12 cellular contexts compared by ENCODE assay signal in genomic region chr2:231643494-231643888, GRCh38. TPM values are rescaled to one million over a fixed set of nuclear protein-coding genes. Genes with fewer than 3 reads are reported as not detected.
DNase-seq lines count a peak whose midpoint lies in the region; ATAC-seq, FAIRE-seq and TF ChIP-seq lines count a peak whose summit lies in the region.
"Had no signal": no experiment of that assay in that cellular context is flagged by ENCODE, and none has a peak within 500 bp of the region (broad histone marks: within the 10 kb centered on the region; RNA-seq: fewer than 3 reads in every experiment).

No MANE protein-coding gene starts in this region.

- peak overlapping the region; percentile 57 for H3K27ac Mint-ChIP-seq in neural crest cell (ENCODE audit: unreplicated experiment)
- peak overlapping the region in 2 of 7 donors; percentile 24 to 70 for H3K27ac Mint-ChIP-seq in CD4-positive, alpha-beta memory T cell
- no peak overlapping the region for H3K27ac Mint-ChIP-seq in H9

- no peak overlapping the region for H3K23ac ChIP-seq in H9 (ENCODE audit: insufficient read length, low read depth, low read length)

- H2AK5ac ChIP-seq in H9 (ENCODE audit: insufficient read length, low read length) = no peak overlapping the region

- H2AFZ ChIP-seq in HepG2 (ENCODE audit: low read length) (no peak overlapping the region), H9 (ENCODE audit: low read length) (no peak overlapping the region)

- WGBS in HepG2 (ENCODE audit: low lambda C conversion rate) = 58% methylated on average over 8 of the region's 8 CpGs
- 95% methylated on average over 8 of the region's 8 CpGs for WGBS in right lobe of liver (ENCODE audit: insufficient coverage, low coverage, low lambda C conversion rate, missing lambda C conversion rate)
- 84 to 86% methylated on average over 8 of the region's 8 CpGs for WGBS in aorta, 2 donors
- no CpG with 5 or more reads among the region's 8 CpGs for WGBS in H9 (ENCODE audit: extremely low coverage, insufficient read length, low lambda C conversion rate)

- no peak overlapping the region for H2BK15ac ChIP-seq in H9 (ENCODE audit: low read depth, low read length)

- ATAC-seq in HepG2 = no peak
- ATAC-seq in right lobe of liver = no peak
- no peak for ATAC-seq in aorta (ENCODE audit: low FRiP score)
- ATAC-seq in HG03460 (IDR thresholded peaks at IDR 0.05; ENCODE audit: unreplicated experiment) = no peak

- H3K4me2 ChIP-seq in HepG2 (ENCODE audit: low read depth, low read length) (0 out of 2 replicates have a peak overlapping the region, but pooled peaks have one; percentile 64), H9 (ENCODE audit: insufficient read depth, insufficient read length, low read length) (no peak overlapping the region)

- H3K27me3 Mint-ChIP-seq in neural crest cell (ENCODE audit: low read depth) = no peaks in the 10 kb centered on the region
- peaks cover 0 to 2% of the 10 kb centered on the region in 2 donors for H3K27me3 Mint-ChIP-seq in CD4-positive, alpha-beta memory T cell
- no peaks in the 10 kb centered on the region; the same call in 1 of the 2 replicates for H3K27me3 Mint-ChIP-seq in H9 (ENCODE audit: low read depth)

- no peak overlapping the region for H2BK120ac ChIP-seq in H9 (ENCODE audit: low read depth, low read length, poor library complexity, severe bottlenecking)

- H3K4me3 Mint-ChIP-seq in neural crest cell = no peak overlapping the region
- H3K4me3 Mint-ChIP-seq in CD4-positive, alpha-beta memory T cell = no peak overlapping the region
- H3K4me3 Mint-ChIP-seq in H9 = no peak overlapping the region

- H4K20me1 ChIP-seq in HepG2 (ENCODE audit: insufficient read depth, low read length) (no peaks in the 10 kb centered on the region), H9 (ENCODE audit: control insufficient read depth, insufficient read depth, insufficient read length) (peaks cover under 1% of the 10 kb centered on the region)

- H3K27ac ChIP-seq in HepG2 (ENCODE audit: extremely low read length, insufficient read depth, low read length) (no peak overlapping the region), right lobe of liver (peak overlapping the region in 1 of 3 donors; percentile 70), coronary artery (peak overlapping the region; percentile 91 to 98), aorta (ENCODE audit: low read depth in 1 of 2, low read length in 2 of 2) (peak overlapping the region; percentile 97 to 99), H9 (ENCODE audit: insufficient read length, low read depth, low read length) (no peak overlapping the region)
- no peak overlapping the region for H3K27ac ChIP-seq in CD4-positive, alpha-beta memory T cell (ENCODE audit: low read depth, low read length)

- H3K36me3 ChIP-seq in HepG2 (replicated peaks in 1 of 2; ENCODE audit: control insufficient read depth in 1 of 2, insufficient read depth in 2 of 2, low read length in 2 of 2) (no peaks in the 10 kb centered on the region), right lobe of liver (no peaks in the 10 kb centered on the region), aorta (ENCODE audit: control insufficient read depth in 1 of 2, insufficient read depth in 2 of 2, low read length in 1 of 2) (no peaks in the 10 kb centered on the region)
- no peaks in the 10 kb centered on the region for H3K36me3 ChIP-seq in CD4-positive, alpha-beta memory T cell (ENCODE audit: insufficient read depth, low read length)

- H3K4me3 ChIP-seq in HepG2 (replicated peaks in 1 of 3; ENCODE audit: insufficient read depth in 1 of 3, low read depth in 2 of 3, low read length in 3 of 3) (no peak overlapping the region), right lobe of liver (no peak overlapping the region), coronary artery (peak overlapping the region; percentile 60), aorta (ENCODE audit: low read length in 2 of 2) (no peak overlapping the region)
- no peak overlapping the region for H3K4me3 ChIP-seq in CD4-positive, alpha-beta memory T cell (ENCODE audit: low read length in 2 of 2)

- no peaks in the 10 kb centered on the region for H3K79me1 ChIP-seq in H9 (ENCODE audit: insufficient read depth, low read depth, low read length, poor library complexity, severe bottlenecking)

- intact Hi-C loops in HepG2 (cut with micrococcal nuclease; ENCODE audit: unreplicated experiment) (no loop called here), right lobe of liver (cut with DNase I) (no loop called here), aorta (cut with DNase I) (loop anchor here (2.0 to 5.0 kb wide), 2 partner anchors 19 to 64 kb away; partner anchors contain the start of gene PTMA (in 1 of the 2))
- intact Hi-C loops in CD4-positive, alpha-beta memory T cell (cut with micrococcal nuclease) = no loop called here

- no peaks in the 10 kb centered on the region for H3K9me3 Mint-ChIP-seq in neural crest cell
- H3K9me3 Mint-ChIP-seq in CD4-positive, alpha-beta memory T cell = peaks cover 0 to 1% (median 0%) of the 10 kb centered on the region in 8 donors
- no peaks in the 10 kb centered on the region; a peak in 1 of 5 replicates for H3K9me3 Mint-ChIP-seq in H9

- H3K4me1 Mint-ChIP-seq in neural crest cell (peaks cover 32% of the 10 kb centered on the region), H9 (peaks cover 26 to 40% of the 10 kb centered on the region in 2 experiments)
- peaks cover 5 to 24% (median 8%) of the 10 kb centered on the region in 4 donors for H3K4me1 Mint-ChIP-seq in CD4-positive, alpha-beta memory T cell

- no peak overlapping the region for H2BK20ac ChIP-seq in H9 (ENCODE audit: low read depth, low read length, poor library complexity, severe bottlenecking)

- TF ChIP-seq POLR2A in HepG2 (IDR thresholded peaks at IDR 0.05; ENCODE audit: insufficient read depth in 1 of 2, low read depth in 2 of 2, low read length in 2 of 2) (no peak), right lobe of liver (IDR thresholded peaks at IDR 0.05) (no peak)

- H3K79me2 ChIP-seq in HepG2 (ENCODE audit: insufficient read depth, low read length) (no peaks in the 10 kb centered on the region), H9 (ENCODE audit: insufficient read depth, low read length) (no peaks in the 10 kb centered on the region)

- POLR2A ChIA-PET in HepG2 (lab: Yijun Ruan, JAX) = no interaction called here
- POLR2A ChIA-PET in CD4-positive, alpha-beta memory T cell (lab: Charles Lee; ENCODE audit: partially characterized antibody) = interaction anchor here (1.4 kb wide), 1 partner anchor 30 kb away, joined by 3 read pairs; no protein-coding TSS in a partner anchor

- no peak overlapping the region for H3K4ac ChIP-seq in H9 (ENCODE audit: low read depth, low read length)

- no peak overlapping the region for H2BK12ac ChIP-seq in H9 (ENCODE audit: insufficient read length, low read depth, low read length)

- H3K18ac ChIP-seq in H9 (ENCODE audit: insufficient read length, low read depth, low read length) = no peak overlapping the region

- DNase-seq in HepG2 (ENCODE audit: low spot score) (no peak), right lobe of liver (no peak), coronary artery (ENCODE audit: low spot score) (no peak), neural crest cell (ENCODE audit: low read depth, low spot score) (no peak), aorta (no peak), H9 (no peak)
- no peak for DNase-seq in CD4-positive, alpha-beta memory T cell
- DNase-seq: activated CD8-positive, alpha-beta memory T cell treated with anti-CD3 and anti-CD28 coated beads for 24 hours had no signal

- no peak overlapping the region for H3K56ac ChIP-seq in H9 (ENCODE audit: insufficient read length, low read depth, low read length)

- TF ChIP-seq CTCF in HepG2 (CRISPR knock-in tag; IDR thresholded peaks at IDR 0.05) (no peak), right lobe of liver (IDR thresholded peaks at IDR 0.05) (no peak), coronary artery (IDR thresholded peaks at IDR 0.05) (no peak), neural crest cell (conservative IDR thresholded peaks at IDR 0.05) (no peak), H9 (conservative IDR thresholded peaks at IDR 0.05) (no peak)

- CTCF ChIA-PET in HepG2 (lab: Yijun Ruan, JAX; ENCODE audit: low intra/inter-chr PET ratio, low total read pairs) = no interaction called here
- CTCF ChIA-PET in CD4-positive, alpha-beta memory T cell (lab: Charles Lee; ENCODE audit: partially characterized antibody) = interaction anchor here (2.4 to 2.7 kb wide), 2 partner anchors 31 to 34 kb away, joined by 7 read pairs; no protein-coding TSS in a partner anchor

- TF ChIP-seq RAD21 in HepG2 (CRISPR knock-in tag; IDR thresholded peaks at IDR 0.05) = no peak

- TF ChIP-seq EP300 in HepG2 (IDR thresholded peaks at IDR 0.05; ENCODE audit: low read depth in 2 of 2, low read length in 2 of 2) (no peak), HepG2 (CRISPR knock-in tag; IDR thresholded peaks at IDR 0.05; ENCODE audit: borderline replicate concordance) (no peak)

- H3K9me3 ChIP-seq in HepG2 (ENCODE audit: low read length) (no peaks in the 10 kb centered on the region), right lobe of liver (no peaks in the 10 kb centered on the region), aorta (ENCODE audit: control insufficient read depth, low read length) (no peaks in the 10 kb centered on the region), H9 (ENCODE audit: control insufficient read depth, low read depth, low read length) (no peaks in the 10 kb centered on the region)
- no peaks in the 10 kb centered on the region for H3K9me3 ChIP-seq in CD4-positive, alpha-beta memory T cell (ENCODE audit: control insufficient read depth in 1 of 2, low read length in 2 of 2)

- no peak overlapping the region for H4K8ac ChIP-seq in H9 (replicated peaks; ENCODE audit: insufficient read length, low read depth, low read length)

- no peak overlapping the region for H4K5ac ChIP-seq in H9 (ENCODE audit: insufficient read length, low read depth, low read length)

- peaks cover 19% of the 10 kb centered on the region for H3K4me1 ChIP-seq in HepG2 (ENCODE audit: insufficient read depth, low read length)
- no peaks in the 10 kb centered on the region for H3K4me1 ChIP-seq in right lobe of liver
- peaks cover 0 to 3% of the 10 kb centered on the region in 2 donors for H3K4me1 ChIP-seq in aorta (ENCODE audit: control insufficient read depth in 1 of 2, insufficient read depth in 2 of 2, low read length in 2 of 2)
- peaks cover 12% of the 10 kb centered on the region for H3K4me1 ChIP-seq in CD4-positive, alpha-beta memory T cell (ENCODE audit: insufficient read depth, low read length)
- peaks cover 2% of the 10 kb centered on the region; the same call in 1 of the 2 replicates for H3K4me1 ChIP-seq in H9 (ENCODE audit: insufficient read depth, low read length)

- no peaks in the 10 kb centered on the region for H3K36me3 Mint-ChIP-seq in neural crest cell (ENCODE audit: low read depth)
- H3K36me3 Mint-ChIP-seq in CD4-positive, alpha-beta memory T cell = no peaks in the 10 kb centered on the region
- H3K36me3 Mint-ChIP-seq in H9 (ENCODE audit: insufficient read depth in 1 of 3, low read depth in 3 of 3) = no peaks in the 10 kb centered on the region; a peak in 1 of 7 replicates

- no peak overlapping the region for H3T11ph ChIP-seq in H9 (ENCODE audit: low read length)

- no peak overlapping the region for H3K14ac ChIP-seq in H9 (ENCODE audit: insufficient read depth, low read length)

- in situ Hi-C loops in HepG2 (cut with HindIII; ENCODE audit: extremely low pct_ligation_motif_present, low pct_unique_long_range_greater_than_20kb) = no loop called here

- H3K27me3 ChIP-seq in HepG2 (ENCODE audit: control insufficient read depth in 1 of 2, insufficient read depth in 2 of 2, low read length in 2 of 2) = peaks cover 2 to 44% of the 10 kb centered on the region in 2 experiments
- H3K27me3 ChIP-seq in right lobe of liver = no peaks in the 10 kb centered on the region
- no peaks in the 10 kb centered on the region for H3K27me3 ChIP-seq in aorta (ENCODE audit: control insufficient read depth in 1 of 2, insufficient read depth in 2 of 2, low read length in 1 of 2)
- no peaks in the 10 kb centered on the region for H3K27me3 ChIP-seq in CD4-positive, alpha-beta memory T cell (ENCODE audit: insufficient read depth, low read length)
- H3K27me3 ChIP-seq in H9 (ENCODE audit: insufficient read depth, low read length) = no peaks in the 10 kb centered on the region

- no peak overlapping the region for H2BK5ac ChIP-seq in H9 (ENCODE audit: insufficient read length, low read length)

- H3K9ac ChIP-seq in HepG2 (ENCODE audit: insufficient read depth, low read depth, low read length) = no peak overlapping the region
- no peak overlapping the region for H3K9ac ChIP-seq in H9 (ENCODE audit: extremely low read depth, insufficient read length, low read length)

- no TSS peak for BruUV-seq in HepG2 (replicated peaks; lab: Mats Ljungman, UMichigan)

- no peak overlapping the region for H4K91ac ChIP-seq in H9 (ENCODE audit: insufficient read length, low read depth, low read length)

- FAIRE-seq in HepG2 (lab: Jason Lieb, UNC) = no peak

- peaks cover under 1% of the 10 kb centered on the region for H3K23me2 ChIP-seq in H9 (ENCODE audit: insufficient read length, low read depth, low read length, poor library complexity, severe bottlenecking)

RNA-seq across cellular contexts. Expression of gene TEX44, which starts 50.8 kb away (rescaled TPM):
- total RNA-seq in HepG2 (2016; rRNA removed; fragmentation: Illumina TruSeq; extraction: Trizol) (not detected in 2 replicates), right lobe of liver (not detected), neural crest cell (not detected in 2 replicates), aorta (not detected), H9 (2021) (not detected in 2 replicates)
- not detected in 2 replicates for total RNA-seq in HepG2 (2016; cell fraction: cytosol; rRNA removed; fragmentation: Illumina TruSeq; extraction: Trizol; ENCODE audit: low read depth)
- total RNA-seq in HepG2 (2016; cell fraction: insoluble cytoplasmic fraction; rRNA removed; fragmentation: Illumina TruSeq; extraction: Trizol) = not detected in 2 replicates
- not detected in 2 replicates for total RNA-seq in HepG2 (2016; cell fraction: membrane; rRNA removed; fragmentation: Illumina TruSeq; extraction: Trizol)
- not detected in 2 replicates for total RNA-seq in HepG2 (2016; cell fraction: nucleus; rRNA removed; fragmentation: Illumina TruSeq; extraction: Trizol)
- polyA plus RNA-seq in HepG2 (2011; rRNA removed) (not detected in 2 replicates), aorta (not detected)
- not detected in 2 replicates for polyA plus RNA-seq in HepG2 (2011; cell fraction: cytosol; rRNA removed)
- polyA plus RNA-seq in HepG2 (2011; cell fraction: nucleus; rRNA removed) = not detected in 2 replicates
- polyA plus RNA-seq in HepG2 (2012) = not detected in 2 replicates
- not detected in 2 replicates for polyA plus RNA-seq in HepG2 (2016; cell fraction: cytosol; fragmentation: Illumina TruSeq; extraction: Trizol; ENCODE audit: low read depth)
- not detected in 2 replicates for polyA plus RNA-seq in HepG2 (2016; cell fraction: insoluble cytoplasmic fraction; fragmentation: Illumina TruSeq; extraction: Trizol; ENCODE audit: low read depth)
- polyA plus RNA-seq in HepG2 (2016; cell fraction: membrane; fragmentation: Illumina TruSeq; extraction: Trizol; ENCODE audit: low read depth) = not detected in 2 replicates
- polyA plus RNA-seq in HepG2 (2016; cell fraction: nucleus; fragmentation: Illumina TruSeq; extraction: Trizol; ENCODE audit: insufficient read depth, low read depth) = not detected in 2 replicates
- not detected in 2 replicates for polyA minus RNA-seq in HepG2 (2011; rRNA and poly(A)+ RNA removed; ENCODE audit: low replicate concordance)
- not detected in 2 replicates for polyA minus RNA-seq in HepG2 (2011; cell fraction: cytosol; rRNA and poly(A)+ RNA removed)
- not detected in 2 replicates for polyA minus RNA-seq in HepG2 (2011; cell fraction: nucleus; rRNA and poly(A)+ RNA removed)
- not detected for total RNA-seq in CD4-positive, alpha-beta memory T cell
- not detected for polyA plus RNA-seq in CD4-positive, alpha-beta memory T cell
- total RNA-seq: bronchial epithelial cell, omental fat pad, RPMI7951 had no signal

Comparison
In these comparisons a context has a peak if more than half of its experiments do, and no peak if none do; other contexts are left out.
1. H3K27ac ChIP-seq: peak in coronary artery (2 of 2) and aorta (2 of 2); none in HepG2 (single experiment), CD4-positive, alpha-beta memory T cell (single experiment) and H9 (single experiment).
2. intact Hi-C loops: an anchor here in aorta (2.0 to 5.0 kb wide); none called in HepG2, right lobe of liver and CD4-positive, alpha-beta memory T cell.